ENCODE assay signal across 1 cellular context in genomic region chr1:182181167-182181572, GRCh38.
TF ChIP-seq lines count a peak whose summit lies in the region.

No MANE protein-coding gene starts in this region.

TF ChIP-seq in GM12878, 131 proteins besides CTCF, POLR2A, EP300 and RAD21 (continued from another document):
- TF ChIP-seq, protein P1, sequence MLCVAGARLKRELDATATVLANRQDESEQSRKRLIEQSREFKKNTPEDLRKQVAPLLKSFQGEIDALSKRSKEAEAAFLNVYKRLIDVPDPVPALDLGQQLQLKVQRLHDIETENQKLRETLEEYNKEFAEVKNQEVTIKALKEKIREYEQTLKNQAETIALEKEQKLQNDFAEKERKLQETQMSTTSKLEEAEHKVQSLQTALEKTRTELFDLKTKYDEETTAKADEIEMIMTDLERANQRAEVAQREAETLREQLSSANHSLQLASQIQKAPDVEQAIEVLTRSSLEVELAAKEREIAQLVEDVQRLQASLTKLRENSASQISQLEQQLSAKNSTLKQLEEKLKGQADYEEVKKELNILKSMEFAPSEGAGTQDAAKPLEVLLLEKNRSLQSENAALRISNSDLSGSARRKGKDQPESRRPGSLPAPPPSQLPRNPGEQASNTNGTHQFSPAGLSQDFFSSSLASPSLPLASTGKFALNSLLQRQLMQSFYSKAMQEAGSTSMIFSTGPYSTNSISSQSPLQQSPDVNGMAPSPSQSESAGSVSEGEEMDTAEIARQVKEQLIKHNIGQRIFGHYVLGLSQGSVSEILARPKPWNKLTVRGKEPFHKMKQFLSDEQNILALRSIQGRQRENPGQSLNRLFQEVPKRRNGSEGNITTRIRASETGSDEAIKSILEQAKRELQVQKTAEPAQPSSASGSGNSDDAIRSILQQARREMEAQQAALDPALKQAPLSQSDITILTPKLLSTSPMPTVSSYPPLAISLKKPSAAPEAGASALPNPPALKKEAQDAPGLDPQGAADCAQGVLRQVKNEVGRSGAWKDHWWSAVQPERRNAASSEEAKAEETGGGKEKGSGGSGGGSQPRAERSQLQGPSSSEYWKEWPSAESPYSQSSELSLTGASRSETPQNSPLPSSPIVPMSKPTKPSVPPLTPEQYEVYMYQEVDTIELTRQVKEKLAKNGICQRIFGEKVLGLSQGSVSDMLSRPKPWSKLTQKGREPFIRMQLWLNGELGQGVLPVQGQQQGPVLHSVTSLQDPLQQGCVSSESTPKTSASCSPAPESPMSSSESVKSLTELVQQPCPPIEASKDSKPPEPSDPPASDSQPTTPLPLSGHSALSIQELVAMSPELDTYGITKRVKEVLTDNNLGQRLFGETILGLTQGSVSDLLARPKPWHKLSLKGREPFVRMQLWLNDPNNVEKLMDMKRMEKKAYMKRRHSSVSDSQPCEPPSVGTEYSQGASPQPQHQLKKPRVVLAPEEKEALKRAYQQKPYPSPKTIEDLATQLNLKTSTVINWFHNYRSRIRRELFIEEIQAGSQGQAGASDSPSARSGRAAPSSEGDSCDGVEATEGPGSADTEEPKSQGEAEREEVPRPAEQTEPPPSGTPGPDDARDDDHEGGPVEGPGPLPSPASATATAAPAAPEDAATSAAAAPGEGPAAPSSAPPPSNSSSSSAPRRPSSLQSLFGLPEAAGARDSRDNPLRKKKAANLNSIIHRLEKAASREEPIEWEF (IDR thresholded peaks at IDR 0.05; ENCODE audit: insufficient replicate concordance, low read depth, low read length), result no peak
- no peak for TF ChIP-seq FOS (IDR thresholded peaks at IDR 0.05; ENCODE audit: borderline replicate concordance, extremely low read depth, insufficient read length)
- no peak for TF ChIP-seq FOXK2 (IDR thresholded peaks at IDR 0.05)
